8 cellular contexts compared by ENCODE assay signal in genomic region chr10:49534670-49535381, GRCh38. TPM values are rescaled to one million over a fixed set of nuclear protein-coding genes. Genes with fewer than 3 reads are reported as not detected.
A peak's percentile ranks its signal among the peaks of the same experiment; 100 is the strongest.
DNase-seq lines count a peak whose midpoint lies in the region; ATAC-seq and TF ChIP-seq lines count a peak whose summit lies in the region.

No MANE protein-coding gene starts in this region.

- peak; percentile 48 for ATAC-seq in HG03159 (IDR thresholded peaks at IDR 0.05; ENCODE audit: unreplicated experiment)
- peak; percentile 6 for ATAC-seq in stimulated activated naive CD8-positive, alpha-beta T cell treated with anti-CD3 and anti-CD28 coated beads, Interleukin-15, Interleukin-2, amounts not matched to agents 100 U/mL and 50 U/mL, for 24 hours

- H3K27me3 ChIP-seq in BJ (ENCODE audit: control insufficient read depth, insufficient read depth, low read length) (no peaks in the 10 kb centered on the region), adipocyte (replicated peaks; ENCODE audit: control insufficient read depth, insufficient read depth, low read length) (no peaks in the 10 kb centered on the region), colonic mucosa (no peaks in the 10 kb centered on the region)

- POLR2A ChIA-PET in BJ (lab: Charles Lee) = interaction anchor here (0.6 to 0.7 kb wide), 2 partner anchors 16 to 29 kb away, joined by 3 to 5 read pairs; no protein-coding TSS in a partner anchor

- intact Hi-C loops in colonic mucosa (cut with DNase I) = no loop called here

- H3K9me3 ChIP-seq in adipocyte (ENCODE audit: control insufficient read depth, low read length) (no peaks in the 10 kb centered on the region), colonic mucosa (no peaks in the 10 kb centered on the region)

- CTCF ChIA-PET in BJ (lab: Yijun Ruan, JAX) = interaction anchor here (1.0 to 1.2 kb wide), 2 partner anchors 12 to 58 kb away, joined by 4 read pairs; no protein-coding TSS in a partner anchor

- H3K36me3 ChIP-seq in BJ (ENCODE audit: control insufficient read depth, insufficient read depth, low read length) (peaks cover 12% of the 10 kb centered on the region), adipocyte (ENCODE audit: control insufficient read depth, insufficient read depth, low read length, severe bottlenecking) (peaks cover 30% of the 10 kb centered on the region), colonic mucosa (peaks cover 6% of the 10 kb centered on the region)

- no peak overlapping the region for H3K4me3 Mint-ChIP-seq in glutamatergic neuron (ENCODE audit: unreplicated experiment)

- no peak for TF ChIP-seq CTCF in BJ (IDR thresholded peaks at IDR 0.05; ENCODE audit: insufficient read depth, low read depth, low read length)
- TF ChIP-seq CTCF in glutamatergic neuron (IDR thresholded peaks at IDR 0.05; ENCODE audit: partially characterized antibody, unreplicated experiment) = no peak
- TF ChIP-seq CTCF in colonic mucosa (IDR thresholded peaks at IDR 0.05) = no peak

- no peak overlapping the region for H3K4me3 ChIP-seq in BJ (ENCODE audit: low read depth, low read length)
- peak overlapping the region; percentile 5 for H3K4me3 ChIP-seq in adipocyte (ENCODE audit: low read length)
- H3K4me3 ChIP-seq in colonic mucosa = no peak overlapping the region

- H3K27ac Mint-ChIP-seq in glutamatergic neuron (ENCODE audit: unreplicated experiment) = no peak overlapping the region

- H3K9me3 Mint-ChIP-seq in glutamatergic neuron (ENCODE audit: unreplicated experiment) = peaks cover 1% of the 10 kb centered on the region

- no peak overlapping the region for H3K27ac ChIP-seq in colonic mucosa

- H3K4me1 Mint-ChIP-seq in glutamatergic neuron (ENCODE audit: low read depth, unreplicated experiment) = peaks cover 4% of the 10 kb centered on the region

- H3K27me3 Mint-ChIP-seq in glutamatergic neuron (ENCODE audit: unreplicated experiment) = peaks cover 3% of the 10 kb centered on the region

- peak overlapping the region; percentile 32 for H3K9ac ChIP-seq in adipocyte (ENCODE audit: low read length)
- no peak overlapping the region for H3K9ac ChIP-seq in colonic mucosa (ENCODE audit: low read depth in 2 of 2, low read length in 2 of 2)

- H3K4me1 ChIP-seq in adipocyte (ENCODE audit: control insufficient read depth, insufficient read depth, low read length) (peaks cover 44% of the 10 kb centered on the region), colonic mucosa (peaks cover 7% of the 10 kb centered on the region)

- no peaks in the 10 kb centered on the region for H3K36me3 Mint-ChIP-seq in glutamatergic neuron (ENCODE audit: unreplicated experiment)

- DNase-seq in BJ (ENCODE audit: low read depth) (peak; percentile 39), GM19240 (ENCODE audit: insufficient read length, low spot score) (peak; percentile 23), adipocyte (ENCODE audit: low read depth) (peak; percentile 79), glutamatergic neuron (no peak), colonic mucosa (no peak), NCI-H1436 treated with DMSO at 0.1 percent for 48 hours (lab: John Stamatoyannopoulos, UW) (no peak)
- no peak for DNase-seq in stimulated activated naive CD8-positive, alpha-beta T cell treated with anti-CD3 and anti-CD28 coated beads, Interleukin-15, Interleukin-2, amounts not matched to agents 100 U/mL and 50 U/mL, for 24 hours

RNA-seq across cellular contexts. Expression of gene ERCC6, which starts 4.1 kb away (rescaled TPM):
- 22.1 and 26.1 TPM in 2 replicates for polyA plus RNA-seq in BJ (2011; rRNA removed)
- 51.6 and 56.0 TPM in 2 replicates for polyA minus RNA-seq in BJ (2011; rRNA and poly(A)+ RNA removed)
- total RNA-seq in glutamatergic neuron (ENCODE audit: unreplicated experiment) = 27.5 TPM
- total RNA-seq in colonic mucosa = 10 to 100 TPM; 16.4 to 18.0 TPM

Comparison
In these comparisons a context has a peak if more than half of its experiments do, and no peak if none do; other contexts are left out.
1. DNase-seq: peak in BJ (single experiment), GM19240 (single experiment) and adipocyte (single experiment); none in stimulated activated naive CD8-positive, alpha-beta T cell treated with anti-CD3 and anti-CD28 coated beads, Interleukin-15, Interleukin-2, amounts not matched to agents 100 U/mL and 50 U/mL, for 24 hours (single experiment), glutamatergic neuron (single experiment), colonic mucosa (single experiment) and NCI-H1436 treated with DMSO at 0.1 percent for 48 hours (single experiment).